In genomic region chr5:149425729-149426128, GRCh38 we compare ENCODE assay signal across 26 cellular contexts. TPM values are rescaled to one million over a fixed set of nuclear protein-coding genes. Genes with fewer than 3 reads are reported as not detected.
DNase-seq lines count a peak whose midpoint lies in the region; ATAC-seq and TF ChIP-seq lines count a peak whose summit lies in the region.
"Had no signal": no experiment of that assay in that cellular context is flagged by ENCODE, and none has a peak within 500 bp of the region (broad histone marks: within the 10 kb centered on the region; RNA-seq: fewer than 3 reads in every experiment).

No MANE protein-coding gene starts in this region.

- DNase-seq in WERI-Rb-1: peak; percentile 53
- DNase-seq in coronary artery (ENCODE audit: low spot score): no peak
- DNase-seq in mesendoderm: no peak
- DNase-seq in tibial artery: no peak
- no peak for DNase-seq in T1000 (lab: John Stamatoyannopoulos, UW)
- no peak for DNase-seq in mammary epithelial cell
- DNase-seq: activated CD4-positive, alpha-beta T cell treated with anti-CD3 and anti-CD28 coated beads, Interleukin-2, amount 50 U/mL, for 48 hours; activated gamma-delta T cell treated with Interleukin-2 at 50 U/mL for 16 hours; amniotic stem cell; CD8-positive, alpha-beta T cell; DMS53; Karpas-422; naive thymus-derived CD4-positive, alpha-beta T cell; NCI-H1048; NCI-H2081; NCI-H446 treated with DMSO at 0.1 percent for 48 hours; stimulated activated CD4-positive, alpha-beta T cell treated with anti-CD3 and anti-CD28 coated beads, Interleukin-2, amount 100 ng/mL, for 24 hours; stimulated activated naive B cell treated with anti-CD40 and anti-IgM and Interleukin-4, amounts not matched to agents 10 μg/mL and 1 μg/mL and 100 μg/mL, for 72 hours; T-helper 2 cell; thyroid gland had no signal

- in situ Hi-C loops in mammary epithelial cell (cut with MboI; ENCODE audit: low sequenced_read_pairs in 2 of 2): loop anchor here in 1 of 2 donors (5.0 kb wide), 1 partner anchor 38 kb away; no protein-coding TSS in a partner anchor

- no peak overlapping the region for H3K4ac ChIP-seq in mesendoderm (ENCODE audit: low read depth, low read length)

- no peaks in the 10 kb centered on the region for H3K79me1 ChIP-seq in mesendoderm (ENCODE audit: low read length)

- no peak overlapping the region for H3K18ac ChIP-seq in mesendoderm (ENCODE audit: low read length)

- H4K8ac ChIP-seq in mesendoderm (ENCODE audit: low read depth, low read length): no peak overlapping the region

- H3K9ac ChIP-seq in mesendoderm (ENCODE audit: low read length) (no peak overlapping the region), mammary epithelial cell (ENCODE audit: insufficient read depth, low read length) (no peak overlapping the region)

- WGBS in mesendoderm (ENCODE audit: extremely low coverage, insufficient coverage, low lambda C conversion rate): no CpG with 5 or more reads among the region's 4 CpGs
- 94% methylated on average over 4 of the region's 4 CpGs for WGBS in mammary epithelial cell (ENCODE audit: low coverage, missing lambda C conversion rate)

- no peak overlapping the region for H4K5ac ChIP-seq in mesendoderm (ENCODE audit: low read length)

- CTCF ChIA-PET in mammary epithelial cell (lab: Charles Lee; ENCODE audit: low non-redundant PET): no interaction called here

- TF ChIP-seq CTCF in WERI-Rb-1 (IDR thresholded peaks at IDR 0.05; ENCODE audit: low read depth, low read length) (no peak), coronary artery (IDR thresholded peaks at IDR 0.05) (no peak), tibial artery (IDR thresholded peaks at IDR 0.05) (no peak), mammary epithelial cell (conservative IDR thresholded peaks at IDR 0.05 in 1 of 2, IDR thresholded peaks at IDR 0.05 in 1 of 2; ENCODE audit: extremely low read depth in 1 of 2, insufficient read depth in 1 of 2, low read depth in 1 of 2, low read length in 2 of 2) (no peak)

- no peaks in the 10 kb centered on the region for H4K20me1 ChIP-seq in mammary epithelial cell (ENCODE audit: insufficient read depth, low read length)

- H2AK5ac ChIP-seq in mesendoderm (ENCODE audit: low read length): peak overlapping the region; percentile 27

- peaks cover 2% of the 10 kb centered on the region; the same call in 1 of the 2 replicates for H3K36me3 ChIP-seq in WERI-Rb-1
- H3K36me3 ChIP-seq in mesendoderm (ENCODE audit: control insufficient read depth, insufficient read depth, low read length): no peaks in the 10 kb centered on the region
- peaks cover 94 to 100% (median 100%) of the 10 kb centered on the region in 3 donors for H3K36me3 ChIP-seq in tibial artery
- no peaks in the 10 kb centered on the region for H3K36me3 ChIP-seq in mammary epithelial cell (ENCODE audit: insufficient read depth, low read length)
- H3K36me3 ChIP-seq: ovary, thyroid gland had no signal

- H3K27me3 ChIP-seq in WERI-Rb-1 (ENCODE audit: insufficient read depth, low read depth, severe bottlenecking): no peaks in the 10 kb centered on the region
- H3K27me3 ChIP-seq in mesendoderm (ENCODE audit: insufficient read depth, low read length, poor library complexity): no peaks in the 10 kb centered on the region
- no peaks in the 10 kb centered on the region for H3K27me3 ChIP-seq in tibial artery
- no peaks in the 10 kb centered on the region for H3K27me3 ChIP-seq in mammary epithelial cell (ENCODE audit: insufficient read depth, low read length)
- H3K27me3 ChIP-seq: ovary, thyroid gland had no signal

- dilution Hi-C loops in mammary epithelial cell (cut with HindIII; ENCODE audit: low sequenced_read_pairs): no loop called here

- H3K4me1 ChIP-seq in mesendoderm (ENCODE audit: control insufficient read depth, low read depth, low read length) (peaks cover 12% of the 10 kb centered on the region), tibial artery (peaks cover 5 to 59% (median 46%) of the 10 kb centered on the region in 4 donors), mammary epithelial cell (ENCODE audit: insufficient read depth, low read length) (peaks cover 6% of the 10 kb centered on the region)

- H3K9me3 ChIP-seq in WERI-Rb-1 (ENCODE audit: severe bottlenecking): no peaks in the 10 kb centered on the region
- H3K9me3 ChIP-seq in tibial artery: no peaks in the 10 kb centered on the region
- no peaks in the 10 kb centered on the region for H3K9me3 ChIP-seq in mammary epithelial cell (replicated peaks; ENCODE audit: insufficient read depth, low read length)
- H3K9me3 ChIP-seq: ovary, thyroid gland had no signal

- H2AFZ ChIP-seq in mammary epithelial cell (ENCODE audit: low read depth, low read length): no peak overlapping the region

- peak overlapping the region; percentile 88 for H3K27ac ChIP-seq in WERI-Rb-1
- H3K27ac ChIP-seq in coronary artery: peak overlapping the region; percentile 94 to 95
- H3K27ac ChIP-seq in mesendoderm (ENCODE audit: low read depth, low read length): no peak overlapping the region
- peak overlapping the region; percentile 90 to 98 for H3K27ac ChIP-seq in tibial artery
- H3K27ac ChIP-seq in mammary epithelial cell (ENCODE audit: insufficient read depth, low read depth, low read length): no peak overlapping the region
- H3K27ac ChIP-seq: SK-N-MC, thyroid gland had no signal

- H3K4me3 ChIP-seq in WERI-Rb-1 (ENCODE audit: low read depth, low read length) (peak overlapping the region; percentile 25), coronary artery (no peak overlapping the region), mesendoderm (ENCODE audit: low read length) (no peak overlapping the region), tibial artery (no peak overlapping the region), mammary epithelial cell (replicated peaks in 1 of 3; ENCODE audit: insufficient read depth in 1 of 3, low read depth in 2 of 3, low read length in 3 of 3) (no peak overlapping the region)
- H3K4me3 ChIP-seq: ovary, SK-N-MC, thyroid gland had no signal

- no peak overlapping the region for H2BK15ac ChIP-seq in mesendoderm (replicated peaks; ENCODE audit: low read depth)

- no peak overlapping the region for H2BK5ac ChIP-seq in mesendoderm (ENCODE audit: low read length)

- H3K56ac ChIP-seq in mesendoderm (ENCODE audit: low read length): no peak overlapping the region

- H3K4me2 ChIP-seq in mesendoderm (ENCODE audit: low read length) (no peak overlapping the region), mammary epithelial cell (ENCODE audit: insufficient read depth, low read depth, low read length) (no peak overlapping the region)

- BruUV-seq in mammary epithelial cell (replicated peaks; lab: Mats Ljungman, UMichigan): no TSS peak

- H2BK120ac ChIP-seq in mesendoderm (ENCODE audit: low read depth, low read length): no peak overlapping the region

- no peak for ATAC-seq in GM18520 (IDR thresholded peaks at IDR 0.05; ENCODE audit: unreplicated experiment)
- ATAC-seq: CD8-positive, alpha-beta T cell; esophagus mucosa; naive thymus-derived CD4-positive, alpha-beta T cell; stimulated activated naive B cell treated with anti-CD40 and anti-IgM and Interleukin-4, amounts not matched to agents 10 μg/mL and 1 μg/mL and 100 μg/mL, for 72 hours had no signal

- intact Hi-C loops in tibial artery (cut with DNase I; ENCODE audit: low total_unique reads) (no loop called here), mammary epithelial cell (cut with micrococcal nuclease) (no loop called here)

- H3K23ac ChIP-seq in mesendoderm (ENCODE audit: low read length): no peak overlapping the region

- no peaks in the 10 kb centered on the region for H3K79me2 ChIP-seq in mesendoderm (ENCODE audit: control insufficient read depth, insufficient read depth, low read length)
- no peaks in the 10 kb centered on the region for H3K79me2 ChIP-seq in mammary epithelial cell (ENCODE audit: insufficient read depth, low read length)

RNA-seq across cellular contexts. Expression of gene IL17B, which starts 46.6 kb away (rescaled TPM):
- 0.10 TPM for polyA plus RNA-seq in mesendoderm (2013, experiment 1 of 2)
- not detected for polyA plus RNA-seq in mesendoderm (2013, experiment 2 of 2)
- under 1 TPM in 1 of 2 donors, not detected in 1; 0.50 TPM for total RNA-seq in mammary epithelial cell
- not detected for polyA plus RNA-seq in mammary epithelial cell
- polyA minus RNA-seq in mammary epithelial cell: not detected
- total RNA-seq: CD8-positive, alpha-beta T cell; HT-29; liver; naive thymus-derived CD4-positive, alpha-beta T cell had no signal
- polyA plus RNA-seq: liver; naive thymus-derived CD4-positive, alpha-beta T cell had no signal

Comparison
In these comparisons a context has a peak if more than half of its experiments do, and no peak if none do; other contexts are left out.
1. H3K27ac ChIP-seq: peak in WERI-Rb-1 (single experiment), coronary artery (2 of 2) and tibial artery (2 of 2); none in mesendoderm (single experiment) and mammary epithelial cell (single experiment).